In the genomic region with DNA sequence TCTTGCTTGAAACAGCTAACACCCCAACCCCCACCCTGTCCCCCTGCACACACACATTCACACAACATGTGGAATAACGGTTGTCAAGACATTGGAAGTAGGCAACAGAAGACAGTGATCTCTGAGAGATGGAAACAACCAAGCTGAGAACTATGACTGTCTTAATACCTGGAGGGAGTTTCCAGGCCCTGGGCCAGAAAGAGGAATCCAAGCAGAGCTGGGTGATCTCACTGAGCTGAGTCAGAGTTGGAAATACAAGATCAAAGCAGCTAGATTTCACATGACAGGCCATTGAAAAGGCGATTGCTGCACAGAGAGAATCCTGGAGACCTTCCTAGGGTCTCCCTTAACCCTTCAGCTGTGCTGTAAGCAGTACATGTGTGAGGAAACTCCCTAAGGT, we compare ENCODE assay signal across 9 cellular contexts.
DNase-seq lines count a peak whose midpoint lies in the region; ATAC-seq, FAIRE-seq and TF ChIP-seq lines count a peak whose summit lies in the region.
"Had no signal": no experiment of that assay in that cellular context is flagged by ENCODE, and none has a peak within 500 bp of the region (broad histone marks: within the 10 kb centered on the region; RNA-seq: fewer than 3 reads in every experiment).

No MANE protein-coding gene starts in this region.

- no peak for TF ChIP-seq EP300 in Ishikawa (IDR thresholded peaks at IDR 0.05; ENCODE audit: borderline replicate concordance)

- intact Hi-C loops in left colon (cut with DNase I, micrococcal nuclease): no loop called here

- POLR2A ChIA-PET in GM10248 (lab: Yijun Ruan, JAX): interaction anchor here (0.6 kb wide), 1 partner anchor 225 kb away, joined by 4 read pairs; no protein-coding TSS in a partner anchor

- TF ChIP-seq CTCF in GM10248 (IDR thresholded peaks at IDR 0.05; ENCODE audit: control extremely low read depth, extremely low read depth, low read depth, missing control alignments): no peak
- TF ChIP-seq CTCF in bronchial epithelial cell (IDR thresholded peaks at IDR 0.05; ENCODE audit: insufficient read depth, low read length, severe bottlenecking): no peak

- TF ChIP-seq RAD21 in Ishikawa (IDR thresholded peaks at IDR 0.05; ENCODE audit: low read depth): no peak

- H3K36me3 ChIP-seq in bronchial epithelial cell (ENCODE audit: control insufficient read depth, insufficient read depth, low read length): no peaks in the 10 kb centered on the region
- H3K36me3 ChIP-seq: SJCRH30 had no signal

- no peaks in the 10 kb centered on the region for H3K27me3 ChIP-seq in bronchial epithelial cell (ENCODE audit: control insufficient read depth, insufficient read depth, low read length)

- peak; percentile 52 for ATAC-seq in GM21737 (IDR thresholded peaks at IDR 0.05; ENCODE audit: unreplicated experiment)
- no peak for ATAC-seq in left colon

- CTCF ChIA-PET in GM10248 (lab: Yijun Ruan, JAX): interaction anchor here (0.7 to 6.5 kb wide), 13 partner anchors 11 to 632 kb away, joined by 3 to 56 read pairs (median 4); a partner anchor contains a TSS

- FAIRE-seq in bronchial epithelial cell (lab: Jason Lieb, UNC): no peak

- DNase-seq in GM10248 (ENCODE audit: extremely low spot score) (peak; percentile 47), bronchial epithelial cell (ENCODE audit: low read depth) (peak; percentile 95), left colon (no peak), hippocampal formation (lab: John Stamatoyannopoulos, UW) (no peak), NCI-H2227 treated with DMSO at 0.1 percent for 48 hours (lab: John Stamatoyannopoulos, UW) (no peak)
- DNase-seq in stimulated activated CD4-positive, alpha-beta T cell treated with anti-CD3 and anti-CD28 coated beads, Interleukin-12 subunit alpha, Interleukin-12 subunit beta, amount 100 ng/mL, for 48 hours (ENCODE audit: low read depth in 2 of 3, low spot score in 1 of 3): peak; percentile 22 to 38 (median 24)

- H3K4me3 ChIP-seq in bronchial epithelial cell (ENCODE audit: low read depth, low read length): no peak overlapping the region
- H3K4me3 ChIP-seq: SJCRH30 had no signal

TF ChIP-seq in Ishikawa, 13 proteins besides CTCF, POLR2A, EP300 and RAD21:
- TF ChIP-seq NFIC (IDR thresholded peaks at IDR 0.05) (peak; percentile 45; the same call in 1 of the 2 replicates), CREB1 (IDR thresholded peaks at IDR 0.05; ENCODE audit: low read depth) (no peak), TEAD4 (IDR thresholded peaks at IDR 0.05) (no peak)
- TF ChIP-seq, protein P1, sequence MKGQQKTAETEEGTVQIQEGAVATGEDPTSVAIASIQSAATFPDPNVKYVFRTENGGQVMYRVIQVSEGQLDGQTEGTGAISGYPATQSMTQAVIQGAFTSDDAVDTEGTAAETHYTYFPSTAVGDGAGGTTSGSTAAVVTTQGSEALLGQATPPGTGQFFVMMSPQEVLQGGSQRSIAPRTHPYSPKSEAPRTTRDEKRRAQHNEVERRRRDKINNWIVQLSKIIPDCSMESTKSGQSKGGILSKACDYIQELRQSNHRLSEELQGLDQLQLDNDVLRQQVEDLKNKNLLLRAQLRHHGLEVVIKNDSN (IDR thresholded peaks at IDR 0.05): no peak

Comparison
In these comparisons a context has a peak if more than half of its experiments do, and no peak if none do; other contexts are left out.
1. DNase-seq: peak in GM10248 (single experiment), bronchial epithelial cell (single experiment) and stimulated activated CD4-positive, alpha-beta T cell treated with anti-CD3 and anti-CD28 coated beads, Interleukin-12 subunit alpha, Interleukin-12 subunit beta, amount 100 ng/mL, for 48 hours (3 of 3); none in left colon (0 of 2), hippocampal formation (0 of 2) and NCI-H2227 treated with DMSO at 0.1 percent for 48 hours (single experiment).